10 cellular contexts compared by ENCODE assay signal in the genomic region with DNA sequence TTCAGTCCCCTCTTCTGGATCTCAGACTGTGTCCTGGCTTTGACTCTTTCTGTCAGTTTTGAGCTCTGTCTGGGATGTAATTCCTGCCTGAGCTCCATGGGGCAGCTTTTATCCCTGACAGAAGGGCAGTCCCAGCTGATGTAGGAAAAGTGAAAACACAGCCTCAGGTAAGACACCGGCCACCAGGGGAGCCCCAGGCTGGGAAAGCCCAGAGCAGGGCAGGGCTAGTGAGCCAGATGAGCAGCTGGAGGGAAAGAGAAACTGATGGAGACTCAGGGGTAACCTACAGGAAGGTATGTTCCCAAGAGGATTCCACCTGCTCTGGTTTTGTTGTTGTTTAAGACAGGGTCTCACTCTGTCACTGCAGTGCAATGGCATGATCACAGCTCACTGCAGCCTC. TPM values are rescaled to one million over a fixed set of nuclear protein-coding genes. Genes with fewer than 3 reads are reported as not detected.
"Had no signal": no experiment of that assay in that cellular context is flagged by ENCODE, and none has a peak within 500 bp of the region (broad histone marks: within the 10 kb centered on the region; RNA-seq: fewer than 3 reads in every experiment).

No MANE protein-coding gene starts in this region.

RNA-seq across cellular contexts. Expression of a gene that starts 0.4 kb away (rescaled TPM):
- total RNA-seq: cerebellum; dermis blood vessel endothelial cell; lung; naive thymus-derived CD8-positive, alpha-beta T cell; posterior vena cava; right atrium auricular region; thyroid gland; uterus had no signal
- polyA plus RNA-seq: esophagus; lung; naive thymus-derived CD8-positive, alpha-beta T cell; small intestine had no signal

RNA-seq across cellular contexts. Expression of a gene that starts 3.5 kb away (rescaled TPM):
- total RNA-seq: cerebellum; dermis blood vessel endothelial cell; lung; naive thymus-derived CD8-positive, alpha-beta T cell; posterior vena cava; right atrium auricular region; thyroid gland had no signal
- polyA plus RNA-seq: esophagus, lung, small intestine had no signal

RNA-seq across cellular contexts. Expression of a gene that starts 23.0 kb away (rescaled TPM):
- total RNA-seq: cerebellum; dermis blood vessel endothelial cell; lung; naive thymus-derived CD8-positive, alpha-beta T cell; posterior vena cava; right atrium auricular region; thyroid gland; uterus had no signal
- polyA plus RNA-seq: esophagus; lung; naive thymus-derived CD8-positive, alpha-beta T cell; small intestine had no signal

RNA-seq across cellular contexts. Expression of a gene that starts 41.1 kb away (rescaled TPM):
- total RNA-seq: cerebellum; dermis blood vessel endothelial cell; lung; naive thymus-derived CD8-positive, alpha-beta T cell; posterior vena cava; right atrium auricular region; thyroid gland; uterus had no signal
- polyA plus RNA-seq: naive thymus-derived CD8-positive, alpha-beta T cell had no signal

RNA-seq across cellular contexts. Expression of a gene that starts 48.4 kb away (rescaled TPM):
- total RNA-seq: cerebellum; dermis blood vessel endothelial cell; naive thymus-derived CD8-positive, alpha-beta T cell; posterior vena cava; right atrium auricular region; uterus had no signal
- polyA plus RNA-seq: naive thymus-derived CD8-positive, alpha-beta T cell had no signal
